25 cellular contexts compared by ENCODE assay signal in genomic region chr3:161028485-161029018, GRCh38.
DNase-seq lines count a peak whose midpoint lies in the region; ATAC-seq lines count a peak whose summit lies in the region.
"Had no signal": no experiment of that assay in that cellular context is flagged by ENCODE, and none has a peak within 500 bp of the region (broad histone marks: within the 10 kb centered on the region; RNA-seq: fewer than 3 reads in every experiment).

No MANE protein-coding gene starts in this region.

- H2BK12ac ChIP-seq in mesenchymal stem cell (ENCODE audit: low read length in 2 of 2): no peak overlapping the region

- no peak for ATAC-seq in stimulated activated naive CD8-positive, alpha-beta T cell treated with anti-CD3 and anti-CD28 coated beads, Interleukin-15, Interleukin-2, amounts not matched to agents 100 U/mL and 50 U/mL, for 24 hours
- no peak for ATAC-seq in GM18868 (IDR thresholded peaks at IDR 0.05; ENCODE audit: unreplicated experiment)
- ATAC-seq: activated CD8-positive, alpha-beta T cell treated with anti-CD3 and anti-CD28 coated beads, Interleukin-2, amount 10 ng/mL, durations not matched to agents 7 days and 5 days; naive thymus-derived CD8-positive, alpha-beta T cell; SK-N-SH treated with all-trans-retinoic acid at 6 μM for 48 hours had no signal

- DNase-seq in DMS 273 (lab: John Stamatoyannopoulos, UW; ENCODE audit: unreplicated experiment): peak; percentile 24
- DNase-seq in DMS 273 treated with DMSO at 0.1 percent for 48 hours (lab: John Stamatoyannopoulos, UW): no peak
- DNase-seq in NCI-H2171 (lab: John Stamatoyannopoulos, UW): peak; percentile 15
- peak; percentile 12 for DNase-seq in SK-N-DZ (ENCODE audit: low spot score)
- no peak for DNase-seq in mesenchymal stem cell
- no peak for DNase-seq in stimulated activated naive CD8-positive, alpha-beta T cell treated with anti-CD3 and anti-CD28 coated beads, Interleukin-15, Interleukin-2, amounts not matched to agents 100 U/mL and 50 U/mL, for 24 hours
- no peak for DNase-seq in 8988T
- DNase-seq: activated CD4-positive, alpha-beta T cell treated with anti-CD3 and anti-CD28 coated beads for 1 hour; activated CD8-positive, alpha-beta T cell treated with anti-CD3 and anti-CD28 coated beads, Interleukin-2, amount 10 ng/mL, durations not matched to agents 7 days and 5 days; activated effector memory CD4-positive, alpha-beta T cell treated with anti-CD3 and anti-CD28 coated beads, Interleukin-2, amount 50 U/mL, for 16 hours; activated naive CD8-positive, alpha-beta T cell treated with anti-CD3 and anti-CD28 coated beads for 36 hours; CD4-positive, alpha-beta T cell; central memory CD4-positive, alpha-beta T cell; GM23248; left ventricle myocardium inferior; midbrain; naive thymus-derived CD8-positive, alpha-beta T cell; NCI-H1092 treated with DMSO at 0.1 percent for 48 hours; NCI-H82; stimulated activated naive CD4-positive, alpha-beta T cell treated with Interleukin-2 at 50 U/mL for 16 hours; T-helper 2 cell had no signal

- H3K4ac ChIP-seq in mesenchymal stem cell (ENCODE audit: low read depth in 1 of 2, low read length in 2 of 2): no peak overlapping the region

- H4K8ac ChIP-seq in mesenchymal stem cell (ENCODE audit: low read length): no peak overlapping the region

- no peaks in the 10 kb centered on the region for H3K4me1 ChIP-seq in mesenchymal stem cell (ENCODE audit: control insufficient read depth, insufficient read depth, low read depth, low read length)
- H3K4me1 ChIP-seq: ascending aorta, left ventricle myocardium inferior had no signal

- H3K23ac ChIP-seq in mesenchymal stem cell (ENCODE audit: low read length in 2 of 2): no peak overlapping the region

- H3K27ac ChIP-seq in mesenchymal stem cell (ENCODE audit: low read length, poor library complexity, severe bottlenecking): no peak overlapping the region
- H3K27ac ChIP-seq: 22Rv1, ascending aorta, GM23248, left ventricle myocardium inferior had no signal

- no peaks in the 10 kb centered on the region for H3K27me3 ChIP-seq in mesenchymal stem cell (ENCODE audit: control insufficient read depth in 1 of 2, insufficient read depth in 1 of 2, low read length in 2 of 2)
- H3K27me3 ChIP-seq: ascending aorta had no signal

- 75% methylated on average over 1 of the region's 3 CpGs for WGBS in mesenchymal stem cell

- no peak overlapping the region for H2AK5ac ChIP-seq in mesenchymal stem cell (ENCODE audit: low read length, severe bottlenecking)

- H3K4me3 ChIP-seq in mesenchymal stem cell (ENCODE audit: insufficient read depth in 1 of 2, low read depth in 1 of 2, low read length in 2 of 2): no peak overlapping the region
- H3K4me3 ChIP-seq: ascending aorta, GM23248, left ventricle myocardium inferior had no signal

- no peak overlapping the region for H3K14ac ChIP-seq in mesenchymal stem cell (ENCODE audit: low read length in 2 of 2)

- no peak overlapping the region for H3K9ac ChIP-seq in mesenchymal stem cell (ENCODE audit: low read length)
- H3K9ac ChIP-seq: GM23248 had no signal

- peak overlapping the region; percentile 4 for H2AFZ ChIP-seq in mesenchymal stem cell (ENCODE audit: low read depth, low read length)
- H2AFZ ChIP-seq: GM23248 had no signal

- H2BK15ac ChIP-seq in mesenchymal stem cell (ENCODE audit: low read depth, poor library complexity, severe bottlenecking): no peak overlapping the region

- no peak overlapping the region for H2BK120ac ChIP-seq in mesenchymal stem cell (ENCODE audit: low read depth, low read length)

- H3K36me3 ChIP-seq in mesenchymal stem cell (ENCODE audit: control insufficient read depth in 1 of 2, insufficient read depth in 2 of 2, low read depth in 1 of 2, low read length in 2 of 2): no peaks in the 10 kb centered on the region
- H3K36me3 ChIP-seq: ascending aorta had no signal

- no peak overlapping the region for H3K4me2 ChIP-seq in mesenchymal stem cell (ENCODE audit: low read length, poor library complexity, severe bottlenecking)

- no peaks in the 10 kb centered on the region for H3K79me1 ChIP-seq in mesenchymal stem cell (replicated peaks; ENCODE audit: low read length, poor library complexity, severe bottlenecking)

- no peak overlapping the region for H4K91ac ChIP-seq in mesenchymal stem cell (ENCODE audit: low read length)

- H3K18ac ChIP-seq in mesenchymal stem cell (ENCODE audit: low read depth in 1 of 2, low read length in 2 of 2): no peak overlapping the region

- no peak overlapping the region for H2BK5ac ChIP-seq in mesenchymal stem cell (ENCODE audit: low read depth, low read length, poor library complexity, severe bottlenecking)

- H3K9me3 ChIP-seq in mesenchymal stem cell (ENCODE audit: control insufficient read depth, low read length): peaks cover 13% of the 10 kb centered on the region

Comparison
In these comparisons a context has a peak if more than half of its experiments do, and no peak if none do; other contexts are left out.
1. DNase-seq: peak in DMS 273 (single experiment), NCI-H2171 (single experiment) and SK-N-DZ (single experiment); none in DMS 273 treated with DMSO at 0.1 percent for 48 hours (single experiment), mesenchymal stem cell (single experiment), stimulated activated naive CD8-positive, alpha-beta T cell treated with anti-CD3 and anti-CD28 coated beads, Interleukin-15, Interleukin-2, amounts not matched to agents 100 U/mL and 50 U/mL, for 24 hours (single experiment) and 8988T (single experiment).